In the genomic region with DNA sequence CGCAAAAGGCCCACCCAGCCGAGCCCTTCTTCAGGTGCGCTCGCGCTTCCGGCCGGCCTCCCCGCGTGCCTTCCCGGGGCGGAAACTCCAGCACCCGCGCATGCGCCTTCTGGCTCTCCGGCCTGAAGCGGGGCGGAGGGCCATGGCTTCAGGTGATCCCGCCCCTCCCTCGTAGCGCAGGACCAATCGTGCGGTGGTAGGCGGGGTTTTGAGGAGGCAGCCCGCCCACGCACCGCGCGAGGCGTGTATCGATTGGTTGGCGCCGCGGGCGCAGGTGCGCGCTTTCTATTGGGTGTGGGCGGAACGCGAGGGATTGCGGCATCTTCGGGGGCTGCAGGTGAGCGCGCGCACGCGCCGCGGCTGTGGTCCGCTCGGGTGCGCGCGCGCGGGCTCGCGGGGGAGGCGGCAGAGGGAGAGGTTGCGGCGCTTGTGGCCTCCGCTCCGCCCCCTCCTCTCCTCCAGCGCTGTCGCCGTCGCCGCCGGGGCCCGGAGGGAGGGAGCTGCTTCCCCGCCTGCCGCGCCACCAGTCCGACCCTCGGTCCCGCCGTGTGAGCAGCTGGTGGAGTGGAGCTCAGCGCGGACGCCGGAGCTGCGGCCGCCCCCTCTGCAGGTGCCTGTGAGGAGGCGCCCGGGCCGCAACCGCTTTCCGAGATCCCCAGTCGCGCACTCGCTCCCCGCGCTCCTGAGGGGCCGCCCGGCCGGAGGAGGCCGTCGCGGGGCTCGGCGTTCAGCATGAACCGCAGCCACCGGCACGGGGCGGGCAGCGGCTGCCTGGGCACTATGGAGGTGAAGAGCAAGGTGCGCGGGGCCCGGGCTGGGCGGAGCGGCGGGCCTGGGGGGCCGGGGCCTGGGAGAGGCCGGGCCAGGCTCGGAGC, we compare ENCODE assay signal across 8 cellular contexts. TPM values are rescaled to one million over a fixed set of nuclear protein-coding genes. Genes with fewer than 3 reads are reported as not detected.
DNase-seq lines count a peak whose midpoint lies in the region; ATAC-seq, FAIRE-seq and TF ChIP-seq lines count a peak whose summit lies in the region.

A gene with protein sequence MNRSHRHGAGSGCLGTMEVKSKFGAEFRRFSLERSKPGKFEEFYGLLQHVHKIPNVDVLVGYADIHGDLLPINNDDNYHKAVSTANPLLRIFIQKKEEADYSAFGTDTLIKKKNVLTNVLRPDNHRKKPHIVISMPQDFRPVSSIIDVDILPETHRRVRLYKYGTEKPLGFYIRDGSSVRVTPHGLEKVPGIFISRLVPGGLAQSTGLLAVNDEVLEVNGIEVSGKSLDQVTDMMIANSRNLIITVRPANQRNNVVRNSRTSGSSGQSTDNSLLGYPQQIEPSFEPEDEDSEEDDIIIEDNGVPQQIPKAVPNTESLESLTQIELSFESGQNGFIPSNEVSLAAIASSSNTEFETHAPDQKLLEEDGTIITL (plus strand): TSS at position 526 of the 875 bp plus-strand sequence. CDS start 207 bp downstream, at position 733.

- peak within 1 kb of the TSS; percentile 82 to 98 (median 83) for H3K4me3 ChIP-seq in keratinocyte (ENCODE audit: control insufficient read depth in 2 of 3, extremely low read depth in 1 of 3, insufficient read depth in 2 of 3, low read depth in 1 of 3, low read length in 3 of 3)

- peak within 1 kb of the TSS; percentile 99 for H3K4me2 ChIP-seq in keratinocyte (ENCODE audit: control insufficient read depth, extremely low read depth, insufficient read depth, low read depth, low read length)

- H3K4me1 ChIP-seq in keratinocyte (ENCODE audit: control insufficient read depth, extremely low read depth, insufficient read depth, low read length): peaks cover 62% of the 10 kb centered on the region

- peak within 1 kb of the TSS; percentile 72 for H2AFZ ChIP-seq in keratinocyte (ENCODE audit: control insufficient read depth, low read length)

- no peaks in the 10 kb centered on the region for H3K9me3 ChIP-seq in keratinocyte (ENCODE audit: control insufficient read depth, low read depth, low read length)

- no peaks in the 10 kb centered on the region for H4K20me1 ChIP-seq in keratinocyte (ENCODE audit: control insufficient read depth, extremely low read depth, insufficient read depth, low read length)

- dilution Hi-C loops in keratinocyte (cut with MboI; ENCODE audit: extremely low pct_ligation_motif_present, low sequenced_read_pairs): loop anchor here (10.0 kb wide), 1 partner anchor 66 kb away; no protein-coding TSS in a partner anchor

- ATAC-seq in HG03378 (IDR thresholded peaks at IDR 0.05; ENCODE audit: unreplicated experiment): peak; percentile 82
- peak; percentile 89 to 93 for ATAC-seq in activated CD4-positive, CD25-positive, alpha-beta regulatory T cell treated with anti-CD3 and anti-CD28 coated beads, Interleukin-2, amount 50 U/mL, for 24 hours

- peaks cover 0 to 3% of the 10 kb centered on the region in 2 experiments for H3K36me3 ChIP-seq in keratinocyte (ENCODE audit: control insufficient read depth in 2 of 2, extremely low read depth in 1 of 2, insufficient read depth in 2 of 2, low read length in 2 of 2)

- peak; percentile 97 for DNase-seq in Ammon's horn (ENCODE audit: low spot score)
- peak; percentile 87 to 99 for DNase-seq in NCI-H446 (lab: John Stamatoyannopoulos, UW)
- DNase-seq in cerebellar cortex (ENCODE audit: low spot score): peak; percentile 99
- peak; percentile 94 for DNase-seq in keratinocyte (ENCODE audit: low read depth, low spot score)
- peak; percentile 100 for DNase-seq in stimulated activated CD4-positive, alpha-beta T cell treated with anti-CD3 and anti-CD28 coated beads, Interleukin-12 subunit alpha, Interleukin-12 subunit beta, amount 100 ng/mL, for 4 hours

- H3K79me2 ChIP-seq in keratinocyte (ENCODE audit: control insufficient read depth, insufficient read depth, low read length): peaks cover 48% of the 10 kb centered on the region

- peak within 1 kb of the TSS; percentile 94 for H3K9ac ChIP-seq in keratinocyte (ENCODE audit: control insufficient read depth, extremely low read depth, insufficient read depth, low read length)

- H3K9me1 ChIP-seq in keratinocyte (ENCODE audit: control insufficient read depth, extremely low read depth, insufficient read depth, low read length): no peaks in the 10 kb centered on the region

- H3K27ac ChIP-seq in keratinocyte (ENCODE audit: control insufficient read depth, insufficient read depth, low read length): peak within 1 kb of the TSS; percentile 98

- no peak for TF ChIP-seq CTCF in keratinocyte (optimal IDR thresholded peaks at IDR 0.05 in 1 of 3, IDR thresholded peaks at IDR 0.05 in 1 of 3, conservative IDR thresholded peaks at IDR 0.05 in 1 of 3; ENCODE audit: extremely low read depth in 1 of 3, insufficient read depth in 2 of 3, low read length in 3 of 3)

- peak; percentile 62 for TF ChIP-seq POLR2A in GM19193 (IDR thresholded peaks at IDR 0.05; ENCODE audit: extremely low read depth, insufficient read depth, insufficient read length)

- H3K27me3 ChIP-seq in keratinocyte (ENCODE audit: control insufficient read depth, extremely low read depth, insufficient read depth, low read length): no peaks in the 10 kb centered on the region

- FAIRE-seq in keratinocyte (lab: Jason Lieb, UNC): no peak

RNA-seq across cellular contexts. Expression of the gene that starts here (rescaled TPM):
- polyA plus RNA-seq in keratinocyte: 1.4 to 2.0 TPM (median 1.4 TPM) in 3 replicates
- polyA plus RNA-seq in keratinocyte (2011; ENCODE audit: low read depth): 9.9 TPM
- 0.30 and 1.1 TPM in 2 replicates for polyA plus RNA-seq in keratinocyte (2011; cell fraction: cytosol; rRNA removed)
- 2.0 and 2.9 TPM in 2 replicates for polyA plus RNA-seq in keratinocyte (2011; cell fraction: nucleus; rRNA removed)
- 1.1 and 9.7 TPM in 2 replicates for polyA plus RNA-seq in keratinocyte (2012; ENCODE audit: low replicate concordance)
- polyA minus RNA-seq in keratinocyte: 1.8 to 4.9 TPM (median 2.5 TPM) in 3 replicates
- polyA minus RNA-seq in keratinocyte (2011; cell fraction: cytosol; rRNA and poly(A)+ RNA removed): 1.5 TPM
- 2.5 and 4.3 TPM in 2 replicates for polyA minus RNA-seq in keratinocyte (2011; cell fraction: nucleus; rRNA and poly(A)+ RNA removed)

Comparison
In these comparisons a context has a peak if more than half of its experiments do, and no peak if none do; other contexts are left out.
1. Peak in every context shown above with its lines: DNase-seq, ATAC-seq, H3K4me3 ChIP-seq and H3K27ac ChIP-seq.